17 cellular contexts compared by ENCODE assay signal in genomic region chr13:79196366-79196765, GRCh38.
A peak's percentile ranks its signal among the peaks of the same experiment; 100 is the strongest.
DNase-seq lines count a peak whose midpoint lies in the region; ATAC-seq and TF ChIP-seq lines count a peak whose summit lies in the region.
"Had no signal": no experiment of that assay in that cellular context is flagged by ENCODE, and none has a peak within 500 bp of the region (broad histone marks: within the 10 kb centered on the region; RNA-seq: fewer than 3 reads in every experiment).

No MANE protein-coding gene starts in this region.

- no peaks in the 10 kb centered on the region for H3K36me3 ChIP-seq in GM23338 (ENCODE audit: insufficient read depth)
- no peaks in the 10 kb centered on the region for H3K36me3 ChIP-seq in SJCRH30
- H3K36me3 ChIP-seq: BE2C had no signal

- H3K27me3 ChIP-seq in GM23338 (ENCODE audit: insufficient read depth) (no peaks in the 10 kb centered on the region), SJCRH30 (no peaks in the 10 kb centered on the region)
- H3K27me3 ChIP-seq: BE2C had no signal

- no peak overlapping the region for H3K4me2 ChIP-seq in GM23338

- no peaks in the 10 kb centered on the region for H4K20me1 ChIP-seq in GM23338 (replicated peaks; ENCODE audit: insufficient read depth)

- H3K27ac Mint-ChIP-seq in activated naive CD4-positive, alpha-beta T cell treated with anti-CD3 and anti-CD28 coated beads for 36 hours: no peak overlapping the region
- no peak overlapping the region for H3K27ac Mint-ChIP-seq in GM23338
- H3K27ac Mint-ChIP-seq: CD4-positive, alpha-beta T cell had no signal

- H3K27ac ChIP-seq in GM23338 (ENCODE audit: low read depth) (no peak overlapping the region), SJCRH30 (no peak overlapping the region)
- H3K27ac ChIP-seq: 22Rv1 had no signal

- no peak overlapping the region for H3K4me3 Mint-ChIP-seq in activated naive CD4-positive, alpha-beta T cell treated with anti-CD3 and anti-CD28 coated beads for 36 hours
- H3K4me3 Mint-ChIP-seq in GM23338: no peak overlapping the region
- H3K4me3 Mint-ChIP-seq: CD4-positive, alpha-beta T cell had no signal

- H3F3A ChIP-seq in GM23338 (replicated peaks; ENCODE audit: low read depth): no peaks in the 10 kb centered on the region

- ATAC-seq in activated CD4-positive, CD25-positive, alpha-beta regulatory T cell treated with anti-CD3 and anti-CD28 coated beads, Interleukin-2, amount 50 U/mL, for 24 hours: peak; percentile 39 to 53
- no peak for ATAC-seq in GM23338

- H3K9me3 ChIP-seq in SJCRH30 (replicated peaks): no peaks in the 10 kb centered on the region
- H3K9me3 ChIP-seq: BE2C had no signal

- H3K4me1 Mint-ChIP-seq in activated naive CD4-positive, alpha-beta T cell treated with anti-CD3 and anti-CD28 coated beads for 36 hours (ENCODE audit: low read depth): peaks cover 36% of the 10 kb centered on the region
- peaks cover 21% of the 10 kb centered on the region for H3K4me1 Mint-ChIP-seq in GM23338

- DNase-seq in activated CD4-positive, CD25-positive, alpha-beta regulatory T cell treated with anti-CD3 and anti-CD28 coated beads, Interleukin-2, amount 50 U/mL, for 72 hours: no peak
- DNase-seq in activated naive CD4-positive, alpha-beta T cell treated with Interleukin-2 at 50 U/mL for 16 hours: peak; percentile 3
- DNase-seq in activated naive CD4-positive, alpha-beta T cell treated with anti-CD3 and anti-CD28 coated beads for 36 hours: no peak
- no peak for DNase-seq in GM23338 (ENCODE audit: low spot score)
- DNase-seq in stimulated activated CD8-positive, alpha-beta memory T cell treated with anti-CD3 and anti-CD28 coated beads, Interleukin-4, amount 100 ng/mL, for 48 hours: peak; percentile 24
- no peak for DNase-seq in SJCRH30
- no peak for DNase-seq in NCI-H774 (lab: John Stamatoyannopoulos, UW)
- DNase-seq: BE2C; CD4-positive, alpha-beta T cell; EL; KBM-7; NCI-H1417 treated with DMSO at 0.1 percent for 48 hours; NCI-H1930; NCI-H69; NK-92 treated with Interleukin-12 subunit alpha and Interleukin-12 subunit beta, amount 100 ng/mL, for 24 hours had no signal

- H3K79me2 ChIP-seq in GM23338 (replicated peaks; ENCODE audit: insufficient read depth): no peaks in the 10 kb centered on the region

- H3K9me3 Mint-ChIP-seq in activated naive CD4-positive, alpha-beta T cell treated with anti-CD3 and anti-CD28 coated beads for 36 hours: no peaks in the 10 kb centered on the region
- no peaks in the 10 kb centered on the region for H3K9me3 Mint-ChIP-seq in GM23338
- H3K9me3 Mint-ChIP-seq: CD4-positive, alpha-beta T cell had no signal

- no peak overlapping the region for H3K4me3 ChIP-seq in GM23338
- H3K4me3 ChIP-seq in SJCRH30: no peak overlapping the region

- H3K36me3 Mint-ChIP-seq in activated naive CD4-positive, alpha-beta T cell treated with anti-CD3 and anti-CD28 coated beads for 36 hours (ENCODE audit: low read depth): no peaks in the 10 kb centered on the region
- H3K36me3 Mint-ChIP-seq in GM23338 (ENCODE audit: low read depth): no peaks in the 10 kb centered on the region

- 0 out of 2 replicates have a peak overlapping the region, but pooled peaks have one; percentile 9 for H2AFZ ChIP-seq in GM23338

- intact Hi-C loops in activated naive CD4-positive, alpha-beta T cell treated with anti-CD3 and anti-CD28 coated beads for 36 hours (cut with micrococcal nuclease): loop anchor here (10.0 kb wide), 1 partner anchor 1502 kb away; the partner anchor contains the start of gene SLAIN1

- CTCF ChIA-PET in activated naive CD4-positive, alpha-beta T cell treated with anti-CD3 and anti-CD28 coated beads for 36 hours (lab: Charles Lee): interaction anchor here (0.6 kb wide), 1 partner anchor 133 kb away, joined by 3 read pairs; no protein-coding TSS in a partner anchor

- H3K27me3 Mint-ChIP-seq in activated naive CD4-positive, alpha-beta T cell treated with anti-CD3 and anti-CD28 coated beads for 36 hours (ENCODE audit: low read depth): no peaks in the 10 kb centered on the region
- H3K27me3 Mint-ChIP-seq in GM23338 (ENCODE audit: insufficient read depth, low read depth, poor library complexity): peaks cover 3% of the 10 kb centered on the region

- no peaks in the 10 kb centered on the region; the same call in 1 of the 2 replicates for H3K9me2 ChIP-seq in GM23338 (ENCODE audit: insufficient read depth)

- no peak for TF ChIP-seq CTCF in GM23338 (conservative IDR thresholded peaks at IDR 0.05; ENCODE audit: low read depth in 2 of 2)

- H3K4me1 ChIP-seq in GM23338 (ENCODE audit: insufficient read depth) (peaks cover 21% of the 10 kb centered on the region), SJCRH30 (no peaks in the 10 kb centered on the region)
- H3K4me1 ChIP-seq: BE2C had no signal

TF ChIP-seq in GM23338, 12 proteins besides CTCF, POLR2A, EP300 and RAD21:
- TF ChIP-seq EZH2 (IDR thresholded peaks at IDR 0.05; ENCODE audit: low read depth, unreplicated experiment) (no peak), EZH2phosphoT487 (IDR thresholded peaks at IDR 0.05; ENCODE audit: unreplicated experiment) (no peak), ETS1 (IDR thresholded peaks at IDR 0.05) (no peak), CREB1 (CRISPR knock-in tag; IDR thresholded peaks at IDR 0.05; ENCODE audit: low read depth) (no peak)

Comparison
In these comparisons a context has a peak if more than half of its experiments do, and no peak if none do; other contexts are left out.
1. DNase-seq: peak in activated naive CD4-positive, alpha-beta T cell treated with Interleukin-2 at 50 U/mL for 16 hours (single experiment) and stimulated activated CD8-positive, alpha-beta memory T cell treated with anti-CD3 and anti-CD28 coated beads, Interleukin-4, amount 100 ng/mL, for 48 hours (single experiment); none in activated CD4-positive, CD25-positive, alpha-beta regulatory T cell treated with anti-CD3 and anti-CD28 coated beads, Interleukin-2, amount 50 U/mL, for 72 hours (single experiment), activated naive CD4-positive, alpha-beta T cell treated with anti-CD3 and anti-CD28 coated beads for 36 hours (single experiment), GM23338 (single experiment), SJCRH30 (0 of 2) and NCI-H774 (single experiment).